In genomic region chr2:12955864-12956263, GRCh38 we compare ENCODE assay signal across 33 cellular contexts.
"Had no signal": no experiment of that assay in that cellular context is flagged by ENCODE, and none has a peak within 500 bp of the region (broad histone marks: within the 10 kb centered on the region; RNA-seq: fewer than 3 reads in every experiment).

No MANE protein-coding gene starts in this region.

- FAIRE-seq: astrocyte, bronchial epithelial cell had no signal

- ATAC-seq: activated naive CD4-positive, alpha-beta T cell treated with anti-CD3 and anti-CD28 coated beads, Interleukin-2, amount 50 U/mL, for 72 hours; activated naive CD8-positive, alpha-beta T cell treated with anti-CD3 and anti-CD28 coated beads, Interleukin-2, amount 50 U/mL, for 24 hours; activated T-cell treated with anti-CD3 and anti-CD28 coated beads, Interleukin-2, amount 50 U/mL, for 4 hours; activated T-cell treated with anti-CD3 and anti-CD28 coated beads, Interleukin-2, amount 50 U/mL, for 72 hours; activated T-helper 17 cell treated with anti-CD3 and anti-CD28 coated beads, Interleukin-2, amount 50 U/mL, for 72 hours; body of pancreas had no signal

- H3K4me1 ChIP-seq: adrenal gland, ascending aorta, body of pancreas, breast epithelium had no signal

- H3K27ac ChIP-seq: adrenal gland, ascending aorta, body of pancreas, brain microvascular endothelial cell, breast epithelium, cardiac muscle cell had no signal

- H3K9me3 ChIP-seq: adrenal gland, ascending aorta, body of pancreas, breast epithelium had no signal

- H3K36me3 ChIP-seq: adrenal gland, ascending aorta, brain microvascular endothelial cell, breast epithelium, cardiac muscle cell had no signal

- H3K4me3 ChIP-seq: adrenal gland, ascending aorta, body of pancreas, breast epithelium, cardiac muscle cell had no signal

- DNase-seq: activated effector memory CD4-positive, alpha-beta T cell treated with anti-CD3 and anti-CD28 coated beads, Interleukin-2, amount 50 U/mL, for 16 hours; activated effector memory CD4-positive, alpha-beta T cell treated with Interleukin-2 at 50 U/mL for 16 hours; activated gamma-delta T cell; activated gamma-delta T cell treated with Interleukin-2 at 50 U/mL for 16 hours; activated naive CD4-positive, alpha-beta T cell; activated naive CD4-positive, alpha-beta T cell treated with anti-CD3 and anti-CD28 coated beads for 36 hours; activated naive CD4-positive, alpha-beta T cell treated with anti-CD3 and anti-CD28 coated beads, Interleukin-2, amount 10 ng/mL, durations not matched to agents 7 days and 5 days; activated naive CD4-positive, alpha-beta T cell treated with anti-CD3 and anti-CD28 coated beads, Interleukin-2, amount 50 U/mL, for 16 hours; activated naive CD4-positive, alpha-beta T cell treated with Interleukin-2 at 50 U/mL for 16 hours; activated naive CD8-positive, alpha-beta T cell treated with anti-CD3 and anti-CD28 coated beads for 36 hours; activated naive CD8-positive, alpha-beta T cell treated with anti-CD3 and anti-CD28 coated beads, Interleukin-2, amount 10 ng/mL, durations not matched to agents 7 days and 5 days; activated naive CD8-positive, alpha-beta T cell treated with anti-CD3 and anti-CD28 coated beads, Interleukin-2, amount 50 U/mL, for 24 hours; activated T-cell treated with anti-CD3 and anti-CD28 coated beads, Interleukin-2, amount 50 U/mL, for 24 hours; activated T-cell treated with anti-CD3 and anti-CD28 coated beads, Interleukin-2, amount 50 U/mL, for 4 hours; activated T-cell treated with anti-CD3 and anti-CD28 coated beads, Interleukin-2, amount 50 U/mL, for 48 hours; activated T-cell treated with anti-CD3 and anti-CD28 coated beads, Interleukin-2, amount 50 U/mL, for 72 hours; adrenal gland; amniotic stem cell; amygdala; anterior cingulate cortex; aorta; body of pancreas; brain microvascular endothelial cell; caudate nucleus; central memory CD4-positive, alpha-beta T cell; cerebellar nuclear complex had no signal

- H3K27me3 ChIP-seq: ascending aorta, body of pancreas, brain microvascular endothelial cell, breast epithelium, cardiac muscle cell had no signal
